ENCODE assay signal across 10 cellular contexts in genomic region chr17:80478487-80479245, GRCh38. TPM values are rescaled to one million over a fixed set of nuclear protein-coding genes. Genes with fewer than 3 reads are reported as not detected.
A peak's percentile ranks its signal among the peaks of the same experiment; 100 is the strongest.
DNase-seq lines count a peak whose midpoint lies in the region; ATAC-seq and TF ChIP-seq lines count a peak whose summit lies in the region.
"Had no signal": no experiment of that assay in that cellular context is flagged by ENCODE, and none has a peak within 500 bp of the region (broad histone marks: within the 10 kb centered on the region; RNA-seq: fewer than 3 reads in every experiment).

No MANE protein-coding gene starts in this region.

- POLR2A ChIA-PET in activated B cell treated with CpG ODN at 0.5 μM for 24 hours (lab: Charles Lee): no interaction called here

- DNase-seq in NCI-H82 (lab: John Stamatoyannopoulos, UW) (peak; percentile 43), NCI-H82 treated with DMSO at 0.1 percent for 48 hours (lab: John Stamatoyannopoulos, UW; ENCODE audit: unreplicated experiment) (no peak), activated B cell treated with CpG ODN at 0.5 μM for 24 hours (no peak), spleen (no peak), SJCRH30 (no peak), adrenal gland (no peak)

- H3K9ac ChIP-seq in iPS-20b (ENCODE audit: low read depth, low read length): no peak overlapping the region

- no peaks in the 10 kb centered on the region for H3K36me3 Mint-ChIP-seq in activated B cell treated with CpG ODN at 0.5 μM for 24 hours (ENCODE audit: low read depth)

- H3K27ac ChIP-seq in iPS-20b (ENCODE audit: low read length) (no peak overlapping the region), spleen (no peak overlapping the region), SJCRH30 (no peak overlapping the region), adrenal gland (no peak overlapping the region)
- H3K27ac ChIP-seq: VCaP had no signal

- H3K4me3 Mint-ChIP-seq in activated B cell treated with CpG ODN at 0.5 μM for 24 hours: peak overlapping the region; percentile 35

- ATAC-seq in activated B cell treated with CpG ODN at 0.5 μM for 24 hours (ENCODE audit: low read depth) (no peak), HG02938 (IDR thresholded peaks at IDR 0.05; ENCODE audit: unreplicated experiment) (no peak)

- intact Hi-C loops in activated B cell treated with CpG ODN at 0.5 μM for 24 hours (cut with micrococcal nuclease) (no loop called here), spleen (cut with DNase I; ENCODE audit: low total_unique reads) (no loop called here), adrenal gland (cut with DNase I) (no loop called here)

- H3K27me3 ChIP-seq in iPS-20b (ENCODE audit: insufficient read depth, low read length) (peaks cover 100% of the 10 kb centered on the region), spleen (replicated peaks in 1 of 7) (peaks cover 15 to 100% (median 88%) of the 10 kb centered on the region in 7 donors), SJCRH30 (peaks cover 25% of the 10 kb centered on the region), adrenal gland (peaks cover 64% of the 10 kb centered on the region)

- peak overlapping the region; percentile 49; the same call in 1 of the 2 replicates for H3K4me3 ChIP-seq in iPS-20b (ENCODE audit: low read length)
- peak overlapping the region in 6 of 8 donors; percentile 31 to 69 (median 38) for H3K4me3 ChIP-seq in spleen
- H3K4me3 ChIP-seq in SJCRH30: no peak overlapping the region
- peak overlapping the region in 1 of 4 donors; percentile 50 for H3K4me3 ChIP-seq in adrenal gland
- H3K4me3 ChIP-seq: MG63 had no signal

- no peak for TF ChIP-seq POLR2A in spleen (IDR thresholded peaks at IDR 0.05)
- no peak for TF ChIP-seq POLR2A in adrenal gland (IDR thresholded peaks at IDR 0.05)

- CTCF ChIA-PET in activated B cell treated with CpG ODN at 0.5 μM for 24 hours (lab: Charles Lee): no interaction called here

- TF ChIP-seq CTCF in activated B cell treated with CpG ODN at 0.5 μM for 24 hours (IDR thresholded peaks at IDR 0.05): no peak
- no peak for TF ChIP-seq CTCF in spleen (IDR thresholded peaks at IDR 0.05 in 8 of 11, conservative IDR thresholded peaks at IDR 0.05 in 3 of 11)
- TF ChIP-seq CTCF in adrenal gland (IDR thresholded peaks at IDR 0.05): no peak

- H3K9me3 ChIP-seq in iPS-20b (ENCODE audit: insufficient read depth, low read depth, low read length): no peaks in the 10 kb centered on the region
- no peaks in the 10 kb centered on the region for H3K9me3 ChIP-seq in spleen
- H3K9me3 ChIP-seq in SJCRH30 (replicated peaks): no peaks in the 10 kb centered on the region
- H3K9me3 ChIP-seq in adrenal gland (replicated peaks in 1 of 3): no peaks in the 10 kb centered on the region
- H3K9me3 ChIP-seq: MG63 had no signal

- no peaks in the 10 kb centered on the region for H3K9me3 Mint-ChIP-seq in activated B cell treated with CpG ODN at 0.5 μM for 24 hours

- 9 to 14% (median 10%) methylated on average over 30 to 51 of the region's 51 CpGs for WGBS in spleen, 5 donors
- WGBS in adrenal gland, 4 donors: 23 to 34% (median 29%) methylated on average over 21 to 51 of the region's 51 CpGs

- peaks cover 19% of the 10 kb centered on the region for H3K4me1 Mint-ChIP-seq in activated B cell treated with CpG ODN at 0.5 μM for 24 hours

- H3K36me3 ChIP-seq in iPS-20b (ENCODE audit: insufficient read depth, low read depth, low read length) (no peaks in the 10 kb centered on the region), spleen (no peaks in the 10 kb centered on the region), SJCRH30 (no peaks in the 10 kb centered on the region), adrenal gland (replicated peaks in 1 of 2) (no peaks in the 10 kb centered on the region)
- H3K36me3 ChIP-seq: MG63 had no signal

- no peaks in the 10 kb centered on the region for H3K4me1 ChIP-seq in iPS-20b (ENCODE audit: insufficient read depth, low read length)
- H3K4me1 ChIP-seq in spleen: peaks cover 27 to 64% (median 52%) of the 10 kb centered on the region in 6 donors
- H3K4me1 ChIP-seq in SJCRH30: peaks cover 12% of the 10 kb centered on the region
- peaks cover 30 to 41% of the 10 kb centered on the region in 2 donors for H3K4me1 ChIP-seq in adrenal gland (replicated peaks in 1 of 2)

- no peak overlapping the region for H3K27ac Mint-ChIP-seq in activated B cell treated with CpG ODN at 0.5 μM for 24 hours

- H3K27me3 Mint-ChIP-seq in activated B cell treated with CpG ODN at 0.5 μM for 24 hours: peaks cover 60% of the 10 kb centered on the region

RNA-seq across cellular contexts. Expression of gene NPTX1, which starts 2.3 kb away (rescaled TPM):
- total RNA-seq in activated B cell treated with CpG ODN at 0.5 μM for 24 hours (0.20 and 0.22 TPM in 2 replicates), spleen (10 to 100 TPM in 1 of 7 donors, 1 to 10 TPM in 5, under 1 TPM in 1; 0.60 to 14.0 (median 7.3) TPM), adrenal gland (10 to 100 TPM in 1 of 8 donors, 1 to 10 TPM in 7; 1.1 to 20.6 (median 5.5) TPM)
- polyA plus RNA-seq in spleen (under 1 TPM; 0.04 to 0.48 (median 0.15) TPM), adrenal gland (10 to 100 TPM in 1 of 3 donors, 1 to 10 TPM in 1, under 1 TPM in 1; 0.30 to 68.2 (median 1.0) TPM)
- total RNA-seq in SJCRH30 (2014; rRNA removed; shearing (Covaris generic)): not detected in 2 replicates
